Comparison of ENCODE assay signal across 9 cellular contexts in genomic region chr16:1350691-1351090, GRCh38. TPM values are rescaled to one million over a fixed set of nuclear protein-coding genes. Genes with fewer than 3 reads are reported as not detected.
DNase-seq lines count a peak whose midpoint lies in the region; TF ChIP-seq lines count a peak whose summit lies in the region.
"Had no signal": no experiment of that assay in that cellular context is flagged by ENCODE, and none has a peak within 500 bp of the region (broad histone marks: within the 10 kb centered on the region; RNA-seq: fewer than 3 reads in every experiment).

No MANE protein-coding gene starts in this region.

- H3K9me3 ChIP-seq in SU-DHL-6 (ENCODE audit: insufficient read depth, low read length) (no peaks in the 10 kb centered on the region), sigmoid colon (no peaks in the 10 kb centered on the region)
- H3K9me3 ChIP-seq: body of pancreas had no signal

- H3K4me2 ChIP-seq in SU-DHL-6 (ENCODE audit: low read depth, low read length, poor library complexity, severe bottlenecking), result peak overlapping the region; percentile 61

- TF ChIP-seq CTCF in GM12865 (IDR thresholded peaks at IDR 0.05; ENCODE audit: insufficient read depth, low read depth, low read length, missing control alignments) (no peak), SU-DHL-6 (IDR thresholded peaks at IDR 0.05; ENCODE audit: insufficient read depth, low read length, poor library complexity, severe bottlenecking) (no peak), fibroblast of the aortic adventitia (IDR thresholded peaks at IDR 0.05; ENCODE audit: insufficient read depth, low read length) (no peak), sigmoid colon (IDR thresholded peaks at IDR 0.05) (no peak)

- H3K9me2 ChIP-seq in SU-DHL-6 (replicated peaks; ENCODE audit: insufficient read depth, low read length), result no peaks in the 10 kb centered on the region

- H2AFZ ChIP-seq in SU-DHL-6 (ENCODE audit: low read depth, low read length, severe bottlenecking), result no peak overlapping the region

- 78 to 84% methylated on average over 19 of the region's 19 CpGs for WGBS in sigmoid colon, 2 donors

- H3K27me3 ChIP-seq in SU-DHL-6 (ENCODE audit: low read length) (no peaks in the 10 kb centered on the region), sigmoid colon (no peaks in the 10 kb centered on the region)
- H3K27me3 ChIP-seq: body of pancreas had no signal

- TF ChIP-seq POLR2A in sigmoid colon (IDR thresholded peaks at IDR 0.05), result no peak

- no peaks in the 10 kb centered on the region for H3K36me3 ChIP-seq in SU-DHL-6 (ENCODE audit: low read length)
- H3K36me3 ChIP-seq in sigmoid colon, result peaks cover 5 to 26% (median 13%) of the 10 kb centered on the region in 4 donors

- H3K4me3 ChIP-seq in GM12865 (ENCODE audit: low read depth, low read length) (peak overlapping the region; percentile 66), SU-DHL-6 (ENCODE audit: insufficient read depth, low read length, poor library complexity, severe bottlenecking) (peak overlapping the region; percentile 70), fibroblast of the aortic adventitia (ENCODE audit: low read depth, low read length) (peak overlapping the region; percentile 95), sigmoid colon (peak overlapping the region; percentile 84 to 98 (median 92))

- no peak for TF ChIP-seq EP300 in sigmoid colon (IDR thresholded peaks at IDR 0.05)

- peaks cover 0 to 39% (median 26%) of the 10 kb centered on the region in 4 donors for H3K4me1 ChIP-seq in sigmoid colon

- H3K79me2 ChIP-seq in SU-DHL-6 (ENCODE audit: insufficient read depth, low read length), result peaks cover 40% of the 10 kb centered on the region

- peak overlapping the region; percentile 77 for H3K9ac ChIP-seq in SU-DHL-6 (ENCODE audit: low read length)

- no peak overlapping the region for H3K27ac ChIP-seq in SU-DHL-6 (ENCODE audit: low read depth, low read length)
- H3K27ac ChIP-seq in sigmoid colon, result peak overlapping the region in 1 of 4 donors; percentile 80
- H3K27ac ChIP-seq in caudate nucleus (ENCODE audit: low read depth, low read length), result no peak overlapping the region

- in situ Hi-C loops in ACHN (cut with HindIII; ENCODE audit: low pct_ligation_motif_present, low pct_unique_long_range_greater_than_20kb, low sequenced_read_pairs), result no loop called here

- no peaks in the 10 kb centered on the region for H4K20me1 ChIP-seq in SU-DHL-6 (ENCODE audit: low read depth, low read length)

- intact Hi-C loops in sigmoid colon (cut with DNase I), result loop anchor here (5.0 kb wide), 1 partner anchor 38 kb away; no protein-coding TSS in a partner anchor

- no peak for DNase-seq in GM12865 (ENCODE audit: low read depth)
- no peak for DNase-seq in fibroblast of the aortic adventitia (ENCODE audit: low read depth)
- no peak for DNase-seq in sigmoid colon
- no peak for DNase-seq in 8988T
- no peak for DNase-seq in ACHN
- DNase-seq in caudate nucleus (lab: John Stamatoyannopoulos, UW), result no peak
- no peak for DNase-seq in mucosa of gallbladder (ENCODE audit: low spot score)
- DNase-seq: body of pancreas had no signal

- no peaks in the 10 kb centered on the region for H3F3A ChIP-seq in SU-DHL-6 (ENCODE audit: insufficient read depth)

RNA-seq across cellular contexts. Expression of gene TSR3, which starts 1.0 kb away (rescaled TPM):
- 49.3 and 73.3 TPM in 2 replicates for total RNA-seq in fibroblast of the aortic adventitia (ENCODE audit: low replicate concordance)
- 100 to 1,000 TPM in 2 of 4 donors, 10 to 100 TPM in 2; 83.4 to 107 (median 98.3) TPM for total RNA-seq in sigmoid colon
- polyA plus RNA-seq in sigmoid colon, result 10 to 100 TPM; 59.0 to 69.1 (median 66.9) TPM
- 51.2 TPM for total RNA-seq in mucosa of gallbladder

RNA-seq across cellular contexts. Expression of gene GNPTG, which starts 1.0 kb away (rescaled TPM):
- total RNA-seq in fibroblast of the aortic adventitia (ENCODE audit: low replicate concordance), result 36.3 and 80.4 TPM in 2 replicates
- 10 to 100 TPM; 42.1 to 60.1 (median 43.7) TPM for total RNA-seq in sigmoid colon
- 10 to 100 TPM; 28.0 to 46.0 (median 30.6) TPM for polyA plus RNA-seq in sigmoid colon
- total RNA-seq in mucosa of gallbladder, result 86.6 TPM

RNA-seq across cellular contexts. Expression of gene BAIAP3, which starts 17.2 kb away (rescaled TPM):
- total RNA-seq in fibroblast of the aortic adventitia (ENCODE audit: low replicate concordance), result 0.09 TPM in 1 of 2 replicates, not detected in the other
- total RNA-seq in sigmoid colon, result 1 to 10 TPM in 3 of 4 donors, not detected in 1; 1.1 to 1.8 (median 1.6) TPM
- polyA plus RNA-seq in sigmoid colon, result 1 to 10 TPM in 2 of 3 donors, under 1 TPM in 1; 0.60 to 5.5 (median 1.8) TPM
- 2.6 TPM for total RNA-seq in mucosa of gallbladder

RNA-seq across cellular contexts. Expression of gene UBE2I, which starts 41.3 kb away (rescaled TPM):
- 39.8 and 70.3 TPM in 2 replicates for total RNA-seq in fibroblast of the aortic adventitia (ENCODE audit: low replicate concordance)
- 10 to 100 TPM; 44.0 to 95.3 (median 61.5) TPM for total RNA-seq in sigmoid colon
- 10 to 100 TPM; 38.4 to 85.1 (median 45.3) TPM for polyA plus RNA-seq in sigmoid colon
- total RNA-seq in mucosa of gallbladder, result 100 TPM
